Comparison of ENCODE assay signal across 1 cellular context in genomic region chr21:33541756-33542639, GRCh38.
TF ChIP-seq lines count a peak whose summit lies in the region.

Gene GART, minus strand, starts transcription at chr21:33542117. Its CDS starts 2,802 bp downstream, at chr21:33539315.

TF ChIP-seq in HepG2, 621 proteins besides CTCF, POLR2A, EP300 and RAD21 (continued from another document and continues in another):
- no peak for TF ChIP-seq SIX1 (CRISPR knock-in tag; IDR thresholded peaks at IDR 0.05; ENCODE audit: borderline replicate concordance)
- peak; percentile 23; the same call in 1 of the 2 replicates for TF ChIP-seq POLR2AphosphoS2 (IDR thresholded peaks at IDR 0.05; ENCODE audit: low read depth, low read length)
- TF ChIP-seq GLI4 (CRISPR knock-in tag; IDR thresholded peaks at IDR 0.05; ENCODE audit: borderline replicate concordance): no peak
- TF ChIP-seq RFXAP (CRISPR knock-in tag; IDR thresholded peaks at IDR 0.05; ENCODE audit: borderline replicate concordance): peak; percentile 80; the same call in 1 of the 2 replicates
- TF ChIP-seq ZZZ3 (CRISPR knock-in tag; IDR thresholded peaks at IDR 0.05; ENCODE audit: borderline replicate concordance): no peak
- peak; percentile 71 for TF ChIP-seq ZNF772 (CRISPR knock-in tag; IDR thresholded peaks at IDR 0.05)
- TF ChIP-seq, protein P1, sequence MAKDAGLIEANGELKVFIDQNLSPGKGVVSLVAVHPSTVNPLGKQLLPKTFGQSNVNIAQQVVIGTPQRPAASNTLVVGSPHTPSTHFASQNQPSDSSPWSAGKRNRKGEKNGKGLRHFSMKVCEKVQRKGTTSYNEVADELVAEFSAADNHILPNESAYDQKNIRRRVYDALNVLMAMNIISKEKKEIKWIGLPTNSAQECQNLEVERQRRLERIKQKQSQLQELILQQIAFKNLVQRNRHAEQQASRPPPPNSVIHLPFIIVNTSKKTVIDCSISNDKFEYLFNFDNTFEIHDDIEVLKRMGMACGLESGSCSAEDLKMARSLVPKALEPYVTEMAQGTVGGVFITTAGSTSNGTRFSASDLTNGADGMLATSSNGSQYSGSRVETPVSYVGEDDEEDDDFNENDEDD (CRISPR knock-in tag; IDR thresholded peaks at IDR 0.05; ENCODE audit: borderline replicate concordance): peak; percentile 83; the same call in 1 of the 2 replicates
- TF ChIP-seq HIVEP1 (CRISPR knock-in tag; IDR thresholded peaks at IDR 0.05): peak; percentile 58; the same call in 1 of the 2 replicates
- TF ChIP-seq PBX3 (CRISPR knock-in tag; IDR thresholded peaks at IDR 0.05; ENCODE audit: borderline replicate concordance): 0 out of 2 replicates have a peak, but pooled peaks have one; percentile 64
- no peak for TF ChIP-seq SKI (IDR thresholded peaks at IDR 0.05; ENCODE audit: partially characterized antibody)
- no peak for TF ChIP-seq ZNF737 (CRISPR knock-in tag; IDR thresholded peaks at IDR 0.05; ENCODE audit: borderline replicate concordance)
- TF ChIP-seq ISX (CRISPR knock-in tag; conservative IDR thresholded peaks at IDR 0.05): no peak
- peak; percentile 43 for TF ChIP-seq SALL1 (CRISPR knock-in tag; IDR thresholded peaks at IDR 0.05)
- TF ChIP-seq NRL (CRISPR knock-in tag; IDR thresholded peaks at IDR 0.05; ENCODE audit: borderline replicate concordance): peak; percentile 63; the same call in 1 of the 2 replicates
- TF ChIP-seq ZFP41 (CRISPR knock-in tag; IDR thresholded peaks at IDR 0.05; ENCODE audit: borderline replicate concordance): 0 out of 2 replicates have a peak, but pooled peaks have one; percentile 26
- TF ChIP-seq CREM (IDR thresholded peaks at IDR 0.05): no peak
- TF ChIP-seq CREM (CRISPR knock-in tag; IDR thresholded peaks at IDR 0.05): no peak
- TF ChIP-seq ZBTB43 (CRISPR knock-in tag; conservative IDR thresholded peaks at IDR 0.05): peak; percentile 70; the same call in 1 of the 2 replicates
- 0 out of 2 replicates have a peak, but pooled peaks have one; percentile 48 for TF ChIP-seq BRF2 (CRISPR knock-in tag; IDR thresholded peaks at IDR 0.05)
- no peak for TF ChIP-seq MAFK (conservative IDR thresholded peaks at IDR 0.05 in 1 of 2, IDR thresholded peaks at IDR 0.05 in 1 of 2; ENCODE audit: low read length in 2 of 2)
- TF ChIP-seq, protein P2, sequence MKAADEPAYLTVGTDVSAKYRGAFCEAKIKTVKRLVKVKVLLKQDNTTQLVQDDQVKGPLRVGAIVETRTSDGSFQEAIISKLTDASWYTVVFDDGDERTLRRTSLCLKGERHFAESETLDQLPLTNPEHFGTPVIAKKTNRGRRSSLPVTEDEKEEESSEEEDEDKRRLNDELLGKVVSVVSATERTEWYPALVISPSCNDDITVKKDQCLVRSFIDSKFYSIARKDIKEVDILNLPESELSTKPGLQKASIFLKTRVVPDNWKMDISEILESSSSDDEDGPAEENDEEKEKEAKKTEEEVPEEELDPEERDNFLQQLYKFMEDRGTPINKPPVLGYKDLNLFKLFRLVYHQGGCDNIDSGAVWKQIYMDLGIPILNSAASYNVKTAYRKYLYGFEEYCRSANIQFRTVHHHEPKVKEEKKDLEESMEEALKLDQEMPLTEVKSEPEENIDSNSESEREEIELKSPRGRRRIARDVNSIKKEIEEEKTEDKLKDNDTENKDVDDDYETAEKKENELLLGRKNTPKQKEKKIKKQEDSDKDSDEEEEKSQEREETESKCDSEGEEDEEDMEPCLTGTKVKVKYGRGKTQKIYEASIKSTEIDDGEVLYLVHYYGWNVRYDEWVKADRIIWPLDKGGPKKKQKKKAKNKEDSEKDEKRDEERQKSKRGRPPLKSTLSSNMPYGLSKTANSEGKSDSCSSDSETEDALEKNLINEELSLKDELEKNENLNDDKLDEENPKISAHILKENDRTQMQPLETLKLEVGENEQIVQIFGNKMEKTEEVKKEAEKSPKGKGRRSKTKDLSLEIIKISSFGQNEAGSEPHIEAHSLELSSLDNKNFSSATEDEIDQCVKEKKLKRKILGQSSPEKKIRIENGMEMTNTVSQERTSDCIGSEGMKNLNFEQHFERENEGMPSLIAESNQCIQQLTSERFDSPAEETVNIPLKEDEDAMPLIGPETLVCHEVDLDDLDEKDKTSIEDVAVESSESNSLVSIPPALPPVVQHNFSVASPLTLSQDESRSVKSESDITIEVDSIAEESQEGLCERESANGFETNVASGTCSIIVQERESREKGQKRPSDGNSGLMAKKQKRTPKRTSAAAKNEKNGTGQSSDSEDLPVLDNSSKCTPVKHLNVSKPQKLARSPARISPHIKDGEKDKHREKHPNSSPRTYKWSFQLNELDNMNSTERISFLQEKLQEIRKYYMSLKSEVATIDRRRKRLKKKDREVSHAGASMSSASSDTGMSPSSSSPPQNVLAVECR (CRISPR knock-in tag; IDR thresholded peaks at IDR 0.05; ENCODE audit: borderline replicate concordance): peak; percentile 84; the same call in 1 of the 2 replicates
- TF ChIP-seq ZC3H4 (CRISPR knock-in tag; IDR thresholded peaks at IDR 0.05; ENCODE audit: borderline replicate concordance): peak; percentile 80; the same call in 1 of the 2 replicates
- TF ChIP-seq NR3C1 (CRISPR knock-in tag; IDR thresholded peaks at IDR 0.05): no peak
- TF ChIP-seq ZSCAN31 (CRISPR knock-in tag; IDR thresholded peaks at IDR 0.05; ENCODE audit: low read depth): no peak; the same call in 1 of the 2 replicates
- TF ChIP-seq, protein P3, sequence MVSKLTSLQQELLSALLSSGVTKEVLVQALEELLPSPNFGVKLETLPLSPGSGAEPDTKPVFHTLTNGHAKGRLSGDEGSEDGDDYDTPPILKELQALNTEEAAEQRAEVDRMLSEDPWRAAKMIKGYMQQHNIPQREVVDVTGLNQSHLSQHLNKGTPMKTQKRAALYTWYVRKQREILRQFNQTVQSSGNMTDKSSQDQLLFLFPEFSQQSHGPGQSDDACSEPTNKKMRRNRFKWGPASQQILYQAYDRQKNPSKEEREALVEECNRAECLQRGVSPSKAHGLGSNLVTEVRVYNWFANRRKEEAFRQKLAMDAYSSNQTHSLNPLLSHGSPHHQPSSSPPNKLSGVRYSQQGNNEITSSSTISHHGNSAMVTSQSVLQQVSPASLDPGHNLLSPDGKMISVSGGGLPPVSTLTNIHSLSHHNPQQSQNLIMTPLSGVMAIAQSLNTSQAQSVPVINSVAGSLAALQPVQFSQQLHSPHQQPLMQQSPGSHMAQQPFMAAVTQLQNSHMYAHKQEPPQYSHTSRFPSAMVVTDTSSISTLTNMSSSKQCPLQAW (CRISPR knock-in tag; IDR thresholded peaks at IDR 0.05): peak; percentile 48; the same call in 1 of the 2 replicates
- TF ChIP-seq, protein P4, sequence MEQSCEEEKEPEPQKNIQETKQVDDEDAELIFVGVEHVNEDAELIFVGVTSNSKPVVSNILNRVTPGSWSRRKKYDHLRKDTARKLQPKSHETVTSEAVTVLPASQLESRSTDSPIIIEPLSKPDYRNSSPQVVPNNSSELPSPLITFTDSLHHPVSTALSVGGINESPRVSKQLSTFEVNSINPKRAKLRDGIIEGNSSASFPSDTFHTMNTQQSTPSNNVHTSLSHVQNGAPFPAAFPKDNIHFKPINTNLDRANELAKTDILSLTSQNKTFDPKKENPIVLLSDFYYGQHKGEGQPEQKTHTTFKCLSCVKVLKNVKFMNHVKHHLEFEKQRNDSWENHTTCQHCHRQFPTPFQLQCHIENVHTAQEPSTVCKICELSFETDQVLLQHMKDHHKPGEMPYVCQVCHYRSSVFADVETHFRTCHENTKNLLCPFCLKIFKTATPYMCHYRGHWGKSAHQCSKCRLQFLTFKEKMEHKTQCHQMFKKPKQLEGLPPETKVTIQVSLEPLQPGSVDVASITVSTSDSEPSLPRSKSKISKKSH (CRISPR knock-in tag; IDR thresholded peaks at IDR 0.05; ENCODE audit: borderline replicate concordance): peak; percentile 91; the same call in 1 of the 2 replicates
- peak; percentile 53; the same call in 1 of the 2 replicates for TF ChIP-seq ZNF605 (CRISPR knock-in tag; IDR thresholded peaks at IDR 0.05)
- peak; percentile 47; the same call in 1 of the 2 replicates for TF ChIP-seq YEATS4 (CRISPR knock-in tag; IDR thresholded peaks at IDR 0.05; ENCODE audit: borderline replicate concordance)
- TF ChIP-seq, protein P5, sequence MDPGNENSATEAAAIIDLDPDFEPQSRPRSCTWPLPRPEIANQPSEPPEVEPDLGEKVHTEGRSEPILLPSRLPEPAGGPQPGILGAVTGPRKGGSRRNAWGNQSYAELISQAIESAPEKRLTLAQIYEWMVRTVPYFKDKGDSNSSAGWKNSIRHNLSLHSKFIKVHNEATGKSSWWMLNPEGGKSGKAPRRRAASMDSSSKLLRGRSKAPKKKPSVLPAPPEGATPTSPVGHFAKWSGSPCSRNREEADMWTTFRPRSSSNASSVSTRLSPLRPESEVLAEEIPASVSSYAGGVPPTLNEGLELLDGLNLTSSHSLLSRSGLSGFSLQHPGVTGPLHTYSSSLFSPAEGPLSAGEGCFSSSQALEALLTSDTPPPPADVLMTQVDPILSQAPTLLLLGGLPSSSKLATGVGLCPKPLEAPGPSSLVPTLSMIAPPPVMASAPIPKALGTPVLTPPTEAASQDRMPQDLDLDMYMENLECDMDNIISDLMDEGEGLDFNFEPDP (CRISPR knock-in tag; conservative IDR thresholded peaks at IDR 0.05): 0 out of 2 replicates have a peak, but pooled peaks have one; percentile 55
- TF ChIP-seq PAF1 (CRISPR knock-in tag; IDR thresholded peaks at IDR 0.05): no peak
- TF ChIP-seq SRSF9 (IDR thresholded peaks at IDR 0.05; ENCODE audit: borderline replicate concordance, insufficient read depth, low read depth, low read length, poor library complexity, severe bottlenecking): no peak
- no peak for TF ChIP-seq SRSF4 (IDR thresholded peaks at IDR 0.05; ENCODE audit: low read depth, low read length, poor library complexity, severe bottlenecking)
- TF ChIP-seq NR2C2 (CRISPR knock-in tag; IDR thresholded peaks at IDR 0.05; ENCODE audit: borderline replicate concordance): no peak; the same call in 1 of the 2 replicates
- TF ChIP-seq NONO (IDR thresholded peaks at IDR 0.05): no peak
- TF ChIP-seq NONO (CRISPR knock-in tag; conservative IDR thresholded peaks at IDR 0.05): peak; percentile 72
- TF ChIP-seq ELF4 (CRISPR knock-in tag; IDR thresholded peaks at IDR 0.05; ENCODE audit: borderline replicate concordance): no peak
- 0 out of 2 replicates have a peak, but pooled peaks have one; percentile 63 for TF ChIP-seq ZFP36L2 (CRISPR knock-in tag; IDR thresholded peaks at IDR 0.05)
- no peak for TF ChIP-seq EZH2 (conservative IDR thresholded peaks at IDR 0.05; ENCODE audit: low read depth, low read length)
- TF ChIP-seq ZNF383 (CRISPR knock-in tag; IDR thresholded peaks at IDR 0.05; ENCODE audit: borderline replicate concordance): no peak
- TF ChIP-seq GATAD1 (CRISPR knock-in tag; IDR thresholded peaks at IDR 0.05): peak; percentile 82
- TF ChIP-seq, protein P6, sequence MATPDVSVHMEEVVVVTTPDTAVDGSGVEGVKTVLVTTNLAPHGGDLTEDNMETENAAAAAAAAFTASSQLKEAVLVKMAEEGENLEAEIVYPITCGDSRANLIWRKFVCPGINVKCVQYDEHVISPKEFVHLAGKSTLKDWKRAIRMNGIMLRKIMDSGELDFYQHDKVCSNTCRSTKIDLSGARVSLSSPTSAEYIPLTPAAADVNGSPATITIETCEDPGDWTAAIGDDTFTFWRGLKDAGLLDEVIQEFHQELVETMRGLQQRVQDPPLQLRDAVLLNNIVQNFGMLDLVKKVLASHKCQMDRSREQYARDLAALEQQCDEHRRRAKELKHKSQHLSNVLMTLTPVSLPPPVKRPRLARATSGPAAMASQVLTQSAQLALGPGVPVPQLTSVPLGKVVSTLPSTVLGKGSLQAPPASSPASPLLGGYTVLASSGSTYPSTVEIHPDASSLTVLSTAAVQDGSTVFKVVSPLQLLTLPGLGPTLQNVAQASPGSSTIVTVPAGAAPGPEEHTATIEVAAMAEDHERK (CRISPR knock-in tag; IDR thresholded peaks at IDR 0.05; ENCODE audit: low read depth): no peak
- TF ChIP-seq TRAFD1 (CRISPR knock-in tag; IDR thresholded peaks at IDR 0.05; ENCODE audit: borderline replicate concordance): 0 out of 2 replicates have a peak, but pooled peaks have one; percentile 14
